ENCODE assay signal across 8 cellular contexts in the genomic region with DNA sequence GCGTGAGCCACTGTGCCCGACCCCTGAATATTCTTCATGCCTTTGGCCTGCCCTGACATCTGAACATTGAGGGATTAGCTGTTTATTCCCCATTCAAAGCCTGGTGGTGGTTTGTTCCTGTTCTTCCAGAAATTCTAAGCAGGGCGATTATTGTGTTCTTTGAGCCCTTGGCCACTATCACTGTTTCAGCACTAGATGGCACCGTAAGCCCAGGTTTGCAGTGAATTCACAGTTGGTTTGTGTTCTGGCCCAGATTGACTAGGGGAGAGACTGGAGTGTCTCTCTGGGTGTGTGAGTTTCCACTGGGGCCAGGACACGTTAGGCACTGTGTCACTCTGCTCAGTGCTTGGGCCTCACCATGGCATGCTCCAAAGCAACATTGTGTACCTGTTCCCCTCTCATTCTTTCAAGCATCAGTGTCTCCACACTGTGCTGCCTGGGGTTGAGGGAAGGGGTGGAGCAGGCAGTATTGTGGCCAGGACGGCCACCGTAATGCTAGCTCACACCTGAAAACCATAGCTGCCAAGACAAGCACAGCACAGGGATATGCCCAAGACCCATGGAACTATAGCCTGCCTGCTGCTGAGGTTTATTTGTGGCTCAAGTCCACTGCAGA. TPM values are rescaled to one million over a fixed set of nuclear protein-coding genes. Genes with fewer than 3 reads are reported as not detected.
DNase-seq lines count a peak whose midpoint lies in the region; ATAC-seq and TF ChIP-seq lines count a peak whose summit lies in the region.

No MANE protein-coding gene starts in this region.

- CTCF ChIA-PET in Calu3 (lab: Charles Lee), result interaction anchor here (0.6 to 0.9 kb wide), 2 partner anchors 47 to 128 kb away, joined by 3 read pairs; no protein-coding TSS in a partner anchor
- CTCF ChIA-PET in HEK293T (lab: Yijun Ruan, JAX), result interaction anchor here (1.1 kb wide), 1 partner anchor 13 kb away, joined by 4 read pairs; no protein-coding TSS in a partner anchor

- H3K27ac ChIP-seq in left ventricle myocardium inferior (replicated peaks), result no peak overlapping the region

- H3K36me3 ChIP-seq in left ventricle myocardium inferior, result peaks cover 8% of the 10 kb centered on the region

- H3K27ac Mint-ChIP-seq in Calu3 (ENCODE audit: unreplicated experiment), result peak overlapping the region; percentile 49
- H3K27ac Mint-ChIP-seq in type B pancreatic cell, result no peak overlapping the region
- no peak overlapping the region for H3K27ac Mint-ChIP-seq in activated T-helper 2 cell treated with anti-CD3 and anti-CD28 coated beads, Interferon-gamma antibody, Interleukin-2, Interleukin-4, amounts not matched to agents 10 μg/mL and 5 μg/mL and 100 μg/mL, durations not matched to agents 14 hours and 24 hours and 36 hours

- no TSS peak for BruUV-seq in Calu3 (replicated peaks; lab: Mats Ljungman, UMichigan)

- peaks cover 27% of the 10 kb centered on the region for H3K9me3 ChIP-seq in left ventricle myocardium inferior (replicated peaks)

- TF ChIP-seq CTCF in Calu3 (IDR thresholded peaks at IDR 0.05; ENCODE audit: unreplicated experiment) (peak; percentile 84), left ventricle myocardium inferior (IDR thresholded peaks at IDR 0.05; ENCODE audit: borderline replicate concordance) (peak; percentile 38), type B pancreatic cell (conservative IDR thresholded peaks at IDR 0.05) (peak; percentile 47)

- H3K4me3 Mint-ChIP-seq in Calu3 (ENCODE audit: low read depth, unreplicated experiment) (no peak overlapping the region), type B pancreatic cell (no peak overlapping the region)
- no peak overlapping the region for H3K4me3 Mint-ChIP-seq in activated T-helper 2 cell treated with anti-CD3 and anti-CD28 coated beads, Interferon-gamma antibody, Interleukin-2, Interleukin-4, amounts not matched to agents 10 μg/mL and 5 μg/mL and 100 μg/mL, durations not matched to agents 14 hours and 24 hours and 36 hours (ENCODE audit: low read depth)

- no peak for ATAC-seq in HG03571 (IDR thresholded peaks at IDR 0.05; ENCODE audit: unreplicated experiment)

- intact Hi-C loops in Calu3 (cut with micrococcal nuclease; ENCODE audit: unreplicated experiment), result loop anchor here (1.0 to 10.0 kb wide), 3 partner anchors 68 to 201 kb away; no protein-coding TSS in a partner anchor
- intact Hi-C loops in left ventricle myocardium inferior (cut with micrococcal nuclease), result no loop called here
- intact Hi-C loops in activated T-helper 2 cell treated with anti-CD3 and anti-CD28 coated beads, Interferon-gamma antibody, Interleukin-2, Interleukin-4, amounts not matched to agents 10 μg/mL and 5 μg/mL and 100 μg/mL, durations not matched to agents 14 hours and 24 hours and 36 hours (cut with micrococcal nuclease), result loop anchor here (2.0 kb wide), 2 partner anchors 132 to 140 kb away; no protein-coding TSS in a partner anchor

- no peaks in the 10 kb centered on the region for H3K27me3 ChIP-seq in left ventricle myocardium inferior (ENCODE audit: low read depth)

- H3K9me3 Mint-ChIP-seq in Calu3 (ENCODE audit: low read depth, unreplicated experiment) (peaks cover 3% of the 10 kb centered on the region), type B pancreatic cell (peaks cover 17% of the 10 kb centered on the region)
- H3K9me3 Mint-ChIP-seq in activated T-helper 2 cell treated with anti-CD3 and anti-CD28 coated beads, Interferon-gamma antibody, Interleukin-2, Interleukin-4, amounts not matched to agents 10 μg/mL and 5 μg/mL and 100 μg/mL, durations not matched to agents 14 hours and 24 hours and 36 hours, result peaks cover 18% of the 10 kb centered on the region

- POLR2A ChIA-PET in HEK293T (lab: Yijun Ruan, JAX), result no interaction called here

- H3K36me3 Mint-ChIP-seq in Calu3 (ENCODE audit: insufficient read depth, unreplicated experiment), result peaks cover 7% of the 10 kb centered on the region
- H3K36me3 Mint-ChIP-seq in type B pancreatic cell, result peaks cover 37% of the 10 kb centered on the region
- peaks cover 36% of the 10 kb centered on the region for H3K36me3 Mint-ChIP-seq in activated T-helper 2 cell treated with anti-CD3 and anti-CD28 coated beads, Interferon-gamma antibody, Interleukin-2, Interleukin-4, amounts not matched to agents 10 μg/mL and 5 μg/mL and 100 μg/mL, durations not matched to agents 14 hours and 24 hours and 36 hours (ENCODE audit: low read depth)

- H3K4me1 ChIP-seq in left ventricle myocardium inferior, result peaks cover 20% of the 10 kb centered on the region

- H3K27me3 Mint-ChIP-seq in Calu3 (ENCODE audit: unreplicated experiment) (no peaks in the 10 kb centered on the region), type B pancreatic cell (no peaks in the 10 kb centered on the region)
- H3K27me3 Mint-ChIP-seq in activated T-helper 2 cell treated with anti-CD3 and anti-CD28 coated beads, Interferon-gamma antibody, Interleukin-2, Interleukin-4, amounts not matched to agents 10 μg/mL and 5 μg/mL and 100 μg/mL, durations not matched to agents 14 hours and 24 hours and 36 hours (ENCODE audit: low read depth), result no peaks in the 10 kb centered on the region

- H3K4me3 ChIP-seq in left ventricle myocardium inferior, result no peak overlapping the region

- H3K4me1 Mint-ChIP-seq in Calu3 (ENCODE audit: low read depth, unreplicated experiment) (peaks cover 45% of the 10 kb centered on the region), type B pancreatic cell (ENCODE audit: unreplicated experiment) (peaks cover 8% of the 10 kb centered on the region)
- peaks cover 19% of the 10 kb centered on the region for H3K4me1 Mint-ChIP-seq in activated T-helper 2 cell treated with anti-CD3 and anti-CD28 coated beads, Interferon-gamma antibody, Interleukin-2, Interleukin-4, amounts not matched to agents 10 μg/mL and 5 μg/mL and 100 μg/mL, durations not matched to agents 14 hours and 24 hours and 36 hours (ENCODE audit: low read depth)

- DNase-seq in Calu3 (peak; percentile 66), HEK293T (ENCODE audit: extremely low spot score) (peak; percentile 67), UCSD-AML1 (lab: John Stamatoyannopoulos, UW; ENCODE audit: unreplicated experiment) (peak; percentile 22), left ventricle myocardium inferior (no peak), type B pancreatic cell (ENCODE audit: extremely low spot score, unreplicated experiment) (no peak), NCI-H1436 (lab: John Stamatoyannopoulos, UW) (no peak)
- no peak for DNase-seq in activated T-helper 2 cell treated with anti-CD3 and anti-CD28 coated beads, Interferon-gamma antibody, Interleukin-2, Interleukin-4, amounts not matched to agents 10 μg/mL and 5 μg/mL and 100 μg/mL, durations not matched to agents 14 hours and 24 hours and 36 hours (ENCODE audit: low spot score)

TF ChIP-seq in HEK293T, 16 proteins besides CTCF, POLR2A, EP300 and RAD21:
- no peak for TF ChIP-seq NFRKB (IDR thresholded peaks at IDR 0.05)
- TF ChIP-seq CTBP1 (IDR thresholded peaks at IDR 0.05; ENCODE audit: borderline replicate concordance), result no peak
- TF ChIP-seq BHLHE40 (IDR thresholded peaks at IDR 0.05; ENCODE audit: borderline replicate concordance), result no peak
- TF ChIP-seq L3MBTL2 (conservative IDR thresholded peaks at IDR 0.05), result no peak
- no peak for TF ChIP-seq ARNT (IDR thresholded peaks at IDR 0.05)
- no peak for TF ChIP-seq HDGF (IDR thresholded peaks at IDR 0.05; ENCODE audit: borderline replicate concordance)
- TF ChIP-seq, protein P1, sequence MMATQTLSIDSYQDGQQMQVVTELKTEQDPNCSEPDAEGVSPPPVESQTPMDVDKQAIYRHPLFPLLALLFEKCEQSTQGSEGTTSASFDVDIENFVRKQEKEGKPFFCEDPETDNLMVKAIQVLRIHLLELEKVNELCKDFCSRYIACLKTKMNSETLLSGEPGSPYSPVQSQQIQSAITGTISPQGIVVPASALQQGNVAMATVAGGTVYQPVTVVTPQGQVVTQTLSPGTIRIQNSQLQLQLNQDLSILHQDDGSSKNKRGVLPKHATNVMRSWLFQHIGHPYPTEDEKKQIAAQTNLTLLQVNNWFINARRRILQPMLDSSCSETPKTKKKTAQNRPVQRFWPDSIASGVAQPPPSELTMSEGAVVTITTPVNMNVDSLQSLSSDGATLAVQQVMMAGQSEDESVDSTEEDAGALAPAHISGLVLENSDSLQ (IDR thresholded peaks at IDR 0.05), result no peak
- TF ChIP-seq SP1 (IDR thresholded peaks at IDR 0.05), result no peak
- no peak for TF ChIP-seq TARDBP (IDR thresholded peaks at IDR 0.05)
- TF ChIP-seq FOXA1 (IDR thresholded peaks at IDR 0.05), result no peak
- no peak for TF ChIP-seq FOXK2 (IDR thresholded peaks at IDR 0.05)
- TF ChIP-seq LEF1 (IDR thresholded peaks at IDR 0.05; ENCODE audit: borderline replicate concordance), result no peak
- no peak for TF ChIP-seq ELF4 (IDR thresholded peaks at IDR 0.05)

RNA-seq across cellular contexts. Expression of a gene that starts 52.7 kb away (rescaled TPM):
- 75.6 and 82.8 TPM in 2 replicates for total RNA-seq in Calu3 (2022)
- total RNA-seq in left ventricle myocardium inferior, result 28.2 TPM
- 56.0 and 69.2 TPM in 2 replicates for total RNA-seq in type B pancreatic cell (ENCODE audit: low replicate concordance)
- total RNA-seq in activated T-helper 2 cell treated with anti-CD3 and anti-CD28 coated beads, Interferon-gamma antibody, Interleukin-2, Interleukin-4, amounts not matched to agents 10 μg/mL and 5 μg/mL and 100 μg/mL, durations not matched to agents 14 hours and 24 hours and 36 hours, result 21.2 and 21.4 TPM in 2 replicates

Comparison
In these comparisons a context has a peak if more than half of its experiments do, and no peak if none do; other contexts are left out.
1. DNase-seq: peak in Calu3 (single experiment), HEK293T (single experiment) and UCSD-AML1 (single experiment); none in left ventricle myocardium inferior (single experiment), type B pancreatic cell (single experiment), activated T-helper 2 cell treated with anti-CD3 and anti-CD28 coated beads, Interferon-gamma antibody, Interleukin-2, Interleukin-4, amounts not matched to agents 10 μg/mL and 5 μg/mL and 100 μg/mL, durations not matched to agents 14 hours and 24 hours and 36 hours (single experiment) and NCI-H1436 (single experiment).
2. Peak in every context shown above with its lines, with median percentiles within 50 percentile points of each other: CTCF ChIP-seq.